ENCODE assay signal across 18 cellular contexts in the genomic region with DNA sequence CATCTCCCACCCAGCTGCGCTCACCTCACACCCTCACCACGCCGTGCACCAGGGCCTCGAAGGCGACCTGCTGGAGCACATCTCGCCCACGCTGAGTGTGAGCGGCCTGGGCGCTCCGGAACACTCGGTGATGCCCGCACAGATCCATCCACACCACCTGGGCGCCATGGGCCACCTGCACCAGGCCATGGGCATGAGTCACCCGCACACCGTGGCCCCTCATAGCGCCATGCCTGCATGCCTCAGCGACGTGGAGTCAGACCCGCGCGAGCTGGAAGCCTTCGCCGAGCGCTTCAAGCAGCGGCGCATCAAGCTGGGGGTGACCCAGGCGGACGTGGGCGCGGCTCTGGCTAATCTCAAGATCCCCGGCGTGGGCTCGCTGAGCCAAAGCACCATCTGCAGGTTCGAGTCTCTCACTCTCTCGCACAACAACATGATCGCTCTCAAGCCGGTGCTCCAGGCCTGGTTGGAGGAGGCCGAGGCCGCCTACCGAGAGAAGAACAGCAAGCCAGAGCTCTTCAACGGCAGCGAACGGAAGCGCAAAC. TPM values are rescaled to one million over a fixed set of nuclear protein-coding genes. Genes with fewer than 3 reads are reported as not detected.
A peak's percentile ranks its signal among the peaks of the same experiment; 100 is the strongest.
DNase-seq lines count a peak whose midpoint lies in the region; ATAC-seq, FAIRE-seq and TF ChIP-seq lines count a peak whose summit lies in the region.
"Had no signal": no experiment of that assay in that cellular context is flagged by ENCODE, and none has a peak within 500 bp of the region (broad histone marks: within the 10 kb centered on the region; RNA-seq: fewer than 3 reads in every experiment).

No MANE protein-coding gene starts in this region.

- H3K36me3 ChIP-seq in astrocyte (ENCODE audit: insufficient read depth, low read length), result no peaks in the 10 kb centered on the region
- no peaks in the 10 kb centered on the region for H3K36me3 ChIP-seq in keratinocyte (ENCODE audit: control insufficient read depth in 2 of 2, extremely low read depth in 1 of 2, insufficient read depth in 2 of 2, low read length in 2 of 2)
- no peaks in the 10 kb centered on the region for H3K36me3 ChIP-seq in smooth muscle cell (ENCODE audit: low read depth)

- intact Hi-C loops in activated CD8-positive, alpha-beta T cell treated with anti-CD3 and anti-CD28 coated beads for 36 hours (cut with micrococcal nuclease), result loop anchor here (10.0 kb wide), 1 partner anchor 85 kb away; no protein-coding TSS in a partner anchor

- H3K4me1 Mint-ChIP-seq in activated CD8-positive, alpha-beta T cell treated with anti-CD3 and anti-CD28 coated beads, Interleukin-2, amount 10 ng/mL, durations not matched to agents 7 days and 5 days (ENCODE audit: low read depth), result peaks cover 9% of the 10 kb centered on the region
- H3K4me1 Mint-ChIP-seq in activated CD8-positive, alpha-beta T cell treated with anti-CD3 and anti-CD28 coated beads for 36 hours (ENCODE audit: low read depth), result peaks cover 3% of the 10 kb centered on the region
- H3K4me1 Mint-ChIP-seq in astrocyte (ENCODE audit: low read depth, unreplicated experiment), result peaks cover 13% of the 10 kb centered on the region

- peaks cover 5% of the 10 kb centered on the region for H3K4me1 ChIP-seq in astrocyte (ENCODE audit: insufficient read depth, low read length)
- no peaks in the 10 kb centered on the region for H3K4me1 ChIP-seq in keratinocyte (ENCODE audit: control insufficient read depth, extremely low read depth, insufficient read depth, low read length)
- peaks cover 10% of the 10 kb centered on the region for H3K4me1 ChIP-seq in smooth muscle cell (ENCODE audit: low read depth)
- H3K4me1 ChIP-seq: foreskin keratinocyte had no signal

- no peak for TF ChIP-seq CTCF in activated CD8-positive, alpha-beta T cell treated with anti-CD3 and anti-CD28 coated beads for 36 hours (IDR thresholded peaks at IDR 0.05)
- TF ChIP-seq CTCF in astrocyte (IDR thresholded peaks at IDR 0.05; ENCODE audit: insufficient read depth, low read depth, low read length), result no peak
- no peak for TF ChIP-seq CTCF in keratinocyte (optimal IDR thresholded peaks at IDR 0.05 in 1 of 3, IDR thresholded peaks at IDR 0.05 in 1 of 3, conservative IDR thresholded peaks at IDR 0.05 in 1 of 3; ENCODE audit: extremely low read depth in 1 of 3, insufficient read depth in 2 of 3, low read length in 3 of 3)
- TF ChIP-seq CTCF in smooth muscle cell (IDR thresholded peaks at IDR 0.05; ENCODE audit: borderline replicate concordance, insufficient read depth, poor library complexity, severe bottlenecking), result no peak

- H3K27ac Mint-ChIP-seq in activated CD8-positive, alpha-beta T cell treated with anti-CD3 and anti-CD28 coated beads, Interleukin-2, amount 10 ng/mL, durations not matched to agents 7 days and 5 days, result peak overlapping the region; percentile 30
- no peak overlapping the region for H3K27ac Mint-ChIP-seq in activated CD8-positive, alpha-beta T cell treated with anti-CD3 and anti-CD28 coated beads for 36 hours
- H3K27ac Mint-ChIP-seq in astrocyte (ENCODE audit: unreplicated experiment), result no peak overlapping the region

- no peaks in the 10 kb centered on the region for H3F3A ChIP-seq in smooth muscle cell (ENCODE audit: low read depth)

- POLR2A ChIA-PET in activated CD8-positive, alpha-beta T cell treated with anti-CD3 and anti-CD28 coated beads, Interleukin-2, amount 10 ng/mL, durations not matched to agents 7 days and 5 days (lab: Charles Lee), result no interaction called here
- POLR2A ChIA-PET in activated CD8-positive, alpha-beta T cell treated with anti-CD3 and anti-CD28 coated beads for 36 hours (lab: Charles Lee), result no interaction called here

- peak overlapping the region; percentile 81 for H3K4me2 ChIP-seq in astrocyte (ENCODE audit: low read length)
- H3K4me2 ChIP-seq in keratinocyte (ENCODE audit: control insufficient read depth, extremely low read depth, insufficient read depth, low read depth, low read length), result peak overlapping the region; percentile 39
- H3K4me2 ChIP-seq in smooth muscle cell, result peak overlapping the region; percentile 80

- H3K27me3 Mint-ChIP-seq in activated CD8-positive, alpha-beta T cell treated with anti-CD3 and anti-CD28 coated beads, Interleukin-2, amount 10 ng/mL, durations not matched to agents 7 days and 5 days (ENCODE audit: low read depth), result peaks cover 91% of the 10 kb centered on the region
- H3K27me3 Mint-ChIP-seq in activated CD8-positive, alpha-beta T cell treated with anti-CD3 and anti-CD28 coated beads for 36 hours, result peaks cover 87% of the 10 kb centered on the region
- peaks cover 93% of the 10 kb centered on the region for H3K27me3 Mint-ChIP-seq in astrocyte (ENCODE audit: low read depth, unreplicated experiment)

- H3K9me3 Mint-ChIP-seq in activated CD8-positive, alpha-beta T cell treated with anti-CD3 and anti-CD28 coated beads, Interleukin-2, amount 10 ng/mL, durations not matched to agents 7 days and 5 days (ENCODE audit: insufficient read depth), result no peaks in the 10 kb centered on the region
- no peaks in the 10 kb centered on the region for H3K9me3 Mint-ChIP-seq in activated CD8-positive, alpha-beta T cell treated with anti-CD3 and anti-CD28 coated beads for 36 hours
- peaks cover 20% of the 10 kb centered on the region for H3K9me3 Mint-ChIP-seq in astrocyte (ENCODE audit: unreplicated experiment)

- H3K36me3 Mint-ChIP-seq in activated CD8-positive, alpha-beta T cell treated with anti-CD3 and anti-CD28 coated beads, Interleukin-2, amount 10 ng/mL, durations not matched to agents 7 days and 5 days (ENCODE audit: low read depth), result peaks cover 10% of the 10 kb centered on the region
- no peaks in the 10 kb centered on the region for H3K36me3 Mint-ChIP-seq in activated CD8-positive, alpha-beta T cell treated with anti-CD3 and anti-CD28 coated beads for 36 hours (ENCODE audit: low read depth)
- peaks cover 4% of the 10 kb centered on the region for H3K36me3 Mint-ChIP-seq in astrocyte (ENCODE audit: low read depth, unreplicated experiment)
- H3K36me3 Mint-ChIP-seq: CD8-positive, alpha-beta memory T cell had no signal

- 13% methylated on average over 43 of the region's 44 CpGs for WGBS in smooth muscle cell (ENCODE audit: low lambda C conversion rate)

- dilution Hi-C loops in keratinocyte (cut with MboI; ENCODE audit: extremely low pct_ligation_motif_present, low sequenced_read_pairs), result no loop called here

- H3K79me2 ChIP-seq in astrocyte (ENCODE audit: insufficient read depth, low read length), result no peaks in the 10 kb centered on the region
- H3K79me2 ChIP-seq in keratinocyte (ENCODE audit: control insufficient read depth, insufficient read depth, low read length), result no peaks in the 10 kb centered on the region
- H3K79me2 ChIP-seq in smooth muscle cell (ENCODE audit: low read depth), result no peaks in the 10 kb centered on the region

- H3K27me3 ChIP-seq in astrocyte (ENCODE audit: insufficient read depth, low read length), result peaks cover 94% of the 10 kb centered on the region
- peaks cover 97% of the 10 kb centered on the region for H3K27me3 ChIP-seq in keratinocyte (ENCODE audit: control insufficient read depth, extremely low read depth, insufficient read depth, low read length)
- H3K27me3 ChIP-seq in smooth muscle cell (ENCODE audit: low read depth), result peaks cover 100% of the 10 kb centered on the region

- H3K4me3 Mint-ChIP-seq in activated CD8-positive, alpha-beta T cell treated with anti-CD3 and anti-CD28 coated beads, Interleukin-2, amount 10 ng/mL, durations not matched to agents 7 days and 5 days, result no peak overlapping the region
- H3K4me3 Mint-ChIP-seq in activated CD8-positive, alpha-beta T cell treated with anti-CD3 and anti-CD28 coated beads for 36 hours, result no peak overlapping the region
- H3K4me3 Mint-ChIP-seq in astrocyte (ENCODE audit: unreplicated experiment), result no peak overlapping the region
- H3K4me3 Mint-ChIP-seq: CD8-positive, alpha-beta memory T cell; effector memory CD8-positive, alpha-beta T cell had no signal

- H3K27ac ChIP-seq in astrocyte (ENCODE audit: low read depth, low read length) (no peak overlapping the region), keratinocyte (ENCODE audit: control insufficient read depth, insufficient read depth, low read length) (no peak overlapping the region), smooth muscle cell (ENCODE audit: low read depth) (no peak overlapping the region)
- H3K27ac ChIP-seq: foreskin keratinocyte, RWPE1 had no signal

- H3K9me3 ChIP-seq in astrocyte (ENCODE audit: insufficient read depth, low read depth, low read length) (no peaks in the 10 kb centered on the region), keratinocyte (ENCODE audit: control insufficient read depth, low read depth, low read length) (no peaks in the 10 kb centered on the region), smooth muscle cell (replicated peaks; ENCODE audit: low read depth) (no peaks in the 10 kb centered on the region)

- DNase-seq in activated CD8-positive, alpha-beta T cell treated with anti-CD3 and anti-CD28 coated beads, Interleukin-2, amount 10 ng/mL, durations not matched to agents 7 days and 5 days, result no peak
- no peak for DNase-seq in activated CD8-positive, alpha-beta T cell treated with anti-CD3 and anti-CD28 coated beads for 36 hours
- DNase-seq in astrocyte (ENCODE audit: low read depth) (no peak), keratinocyte (ENCODE audit: low read depth, low spot score) (no peak), smooth muscle cell (lab: John Stamatoyannopoulos, UW; ENCODE audit: unreplicated experiment) (no peak), DMS153 treated with DMSO at 0.1 percent for 48 hours (lab: John Stamatoyannopoulos, UW; ENCODE audit: unreplicated experiment) (no peak), inferior parietal cortex (ENCODE audit: extremely low spot score) (no peak), hypothalamus (lab: John Stamatoyannopoulos, UW) (no peak)
- DNase-seq: activated CD4-positive, CD25-positive, alpha-beta regulatory T cell; CD8-positive, alpha-beta memory T cell; central memory CD4-positive, alpha-beta T cell; effector memory CD8-positive, alpha-beta T cell; NCI-H2171; NK-92 treated with Interleukin-12 subunit alpha and Interleukin-12 subunit beta, amount 100 ng/mL, for 24 hours had no signal

- FAIRE-seq in astrocyte (lab: Jason Lieb, UNC) (no peak), keratinocyte (lab: Jason Lieb, UNC) (no peak)

- no peaks in the 10 kb centered on the region for H3K9me1 ChIP-seq in keratinocyte (ENCODE audit: control insufficient read depth, extremely low read depth, insufficient read depth, low read length)

- no peak overlapping the region for H2AFZ ChIP-seq in astrocyte (ENCODE audit: low read depth, low read length)
- H2AFZ ChIP-seq in keratinocyte (ENCODE audit: control insufficient read depth, low read length), result no peak overlapping the region
- H2AFZ ChIP-seq in smooth muscle cell (ENCODE audit: low read depth), result no peak overlapping the region

- peak overlapping the region; percentile 43 for H3K4me3 ChIP-seq in astrocyte (ENCODE audit: insufficient read depth, low read depth, low read length)
- H3K4me3 ChIP-seq in keratinocyte (ENCODE audit: control insufficient read depth in 2 of 3, extremely low read depth in 1 of 3, insufficient read depth in 2 of 3, low read depth in 1 of 3, low read length in 3 of 3), result peak overlapping the region in 1 of 3 experiments; percentile 11
- peak overlapping the region; percentile 30 for H3K4me3 ChIP-seq in smooth muscle cell
- H3K4me3 ChIP-seq: lung had no signal

- CTCF ChIA-PET in activated CD8-positive, alpha-beta T cell treated with anti-CD3 and anti-CD28 coated beads, Interleukin-2, amount 10 ng/mL, durations not matched to agents 7 days and 5 days (lab: Charles Lee), result no interaction called here
- CTCF ChIA-PET in activated CD8-positive, alpha-beta T cell treated with anti-CD3 and anti-CD28 coated beads for 36 hours (lab: Charles Lee), result no interaction called here

- no peaks in the 10 kb centered on the region for H4K20me1 ChIP-seq in astrocyte (ENCODE audit: insufficient read depth, low read length)
- peaks cover 4% of the 10 kb centered on the region for H4K20me1 ChIP-seq in keratinocyte (ENCODE audit: control insufficient read depth, extremely low read depth, insufficient read depth, low read length)
- no peaks in the 10 kb centered on the region for H4K20me1 ChIP-seq in smooth muscle cell (ENCODE audit: low read depth)

- H3K9ac ChIP-seq in astrocyte (ENCODE audit: low read length) (no peak overlapping the region), keratinocyte (ENCODE audit: control insufficient read depth, extremely low read depth, insufficient read depth, low read length) (no peak overlapping the region), smooth muscle cell (ENCODE audit: low read depth) (no peak overlapping the region)

- no peak for ATAC-seq in activated CD8-positive, alpha-beta T cell treated with anti-CD3 and anti-CD28 coated beads, Interleukin-2, amount 10 ng/mL, durations not matched to agents 7 days and 5 days
- ATAC-seq in activated CD8-positive, alpha-beta T cell treated with anti-CD3 and anti-CD28 coated beads for 36 hours, result no peak
- ATAC-seq: effector memory CD8-positive, alpha-beta T cell had no signal

RNA-seq across cellular contexts. Expression of gene POU4F3, which starts 1.1 kb away (rescaled TPM):
- under 1 TPM in 1 of 2 experiments, not detected in 1; 0.13 TPM for total RNA-seq in activated CD8-positive, alpha-beta T cell treated with anti-CD3 and anti-CD28 coated beads, Interleukin-2, amount 10 ng/mL, durations not matched to agents 7 days and 5 days
- total RNA-seq in activated CD8-positive, alpha-beta T cell treated with anti-CD3 and anti-CD28 coated beads for 36 hours, result not detected
- total RNA-seq in astrocyte (0.18 TPM in 1 of 2 replicates, not detected in the other), smooth muscle cell (0.04 TPM in 1 of 2 replicates, not detected in the other)
- polyA plus RNA-seq in keratinocyte (0.02 to 0.04 TPM (median 0.03 TPM) in 3 replicates), smooth muscle cell (0.28 TPM in 1 of 2 replicates, not detected in the other)
- not detected for polyA plus RNA-seq in keratinocyte (2011; ENCODE audit: low read depth)
- polyA plus RNA-seq in keratinocyte (2011; cell fraction: cytosol; rRNA removed), result 0.03 TPM in 1 of 2 replicates, not detected in the other
- 0.09 and 0.12 TPM in 2 replicates for polyA plus RNA-seq in keratinocyte (2011; cell fraction: nucleus; rRNA removed)
- polyA plus RNA-seq in keratinocyte (2012; ENCODE audit: low replicate concordance), result 0.13 TPM in 1 of 2 replicates, not detected in the other
- not detected in 3 replicates for polyA minus RNA-seq in keratinocyte
- not detected for polyA minus RNA-seq in keratinocyte (2011; cell fraction: cytosol; rRNA and poly(A)+ RNA removed)
- not detected in 2 replicates for polyA minus RNA-seq in keratinocyte (2011; cell fraction: nucleus; rRNA and poly(A)+ RNA removed)
- total RNA-seq: foreskin keratinocyte; T-helper 1 cell treated with Interleukin-12 subunit alpha and Interleukin-12 subunit beta and Interleukin-4 antibody, amounts not matched to agents 30 ng/mL and 1 ng/mL, for 36 hours had no signal
- polyA plus RNA-seq: CD8-positive, alpha-beta memory T cell had no signal
